ENCODE assay signal across 26 cellular contexts in genomic region chr9:77710276-77710675, GRCh38.
A peak's percentile ranks its signal among the peaks of the same experiment; 100 is the strongest.
DNase-seq lines count a peak whose midpoint lies in the region; TF ChIP-seq lines count a peak whose summit lies in the region.
"Had no signal": no experiment of that assay in that cellular context is flagged by ENCODE, and none has a peak within 500 bp of the region (broad histone marks: within the 10 kb centered on the region; RNA-seq: fewer than 3 reads in every experiment).

No MANE protein-coding gene starts in this region.

- no peak overlapping the region for H3K9ac ChIP-seq in smooth muscle cell (ENCODE audit: low read depth)

- peaks cover 7% of the 10 kb centered on the region for H3K9me3 Mint-ChIP-seq in MCF 10A (ENCODE audit: unreplicated experiment)
- H3K9me3 Mint-ChIP-seq in dendritic cell treated with granulocyte-macrophage colony-stimulating factor and Interleukin-4, amounts not matched to agents 40 ng/mL and 50 ng/mL, for 4 days: peaks cover 9% of the 10 kb centered on the region

- H3K27ac ChIP-seq in breast epithelium (no peak overlapping the region), smooth muscle cell (ENCODE audit: low read depth) (peak overlapping the region; percentile 40)
- H3K27ac ChIP-seq: A549, epithelial cell of prostate, right lobe of liver, RWPE1, thoracic aorta, vagina had no signal

- 46% methylated on average over 2 of the region's 2 CpGs for WGBS in smooth muscle cell (ENCODE audit: low lambda C conversion rate)

- in situ Hi-C loops in ACHN (cut with HindIII; ENCODE audit: low pct_ligation_motif_present, low pct_unique_long_range_greater_than_20kb, low sequenced_read_pairs): no loop called here

- H3F3A ChIP-seq in smooth muscle cell (ENCODE audit: low read depth): peaks cover 27% of the 10 kb centered on the region

- intact Hi-C loops in MCF 10A (cut with micrococcal nuclease) (no loop called here), breast epithelium (cut with DNase I; ENCODE audit: low total_unique reads) (no loop called here)
- intact Hi-C loops in dendritic cell treated with granulocyte-macrophage colony-stimulating factor and Interleukin-4, amounts not matched to agents 40 ng/mL and 50 ng/mL, for 4 days (cut with micrococcal nuclease): no loop called here

- no peaks in the 10 kb centered on the region for H3K27me3 Mint-ChIP-seq in MCF 10A (ENCODE audit: insufficient read depth, unreplicated experiment)
- no peaks in the 10 kb centered on the region for H3K27me3 Mint-ChIP-seq in dendritic cell treated with granulocyte-macrophage colony-stimulating factor and Interleukin-4, amounts not matched to agents 40 ng/mL and 50 ng/mL, for 4 days
- H3K27me3 Mint-ChIP-seq: activated naive CD8-positive, alpha-beta T cell treated with anti-CD3 and anti-CD28 coated beads for 36 hours had no signal

- peak overlapping the region; percentile 60 for H3K27ac Mint-ChIP-seq in MCF 10A (ENCODE audit: low read depth, unreplicated experiment)
- peak overlapping the region; percentile 79 for H3K27ac Mint-ChIP-seq in dendritic cell treated with granulocyte-macrophage colony-stimulating factor and Interleukin-4, amounts not matched to agents 40 ng/mL and 50 ng/mL, for 4 days
- H3K27ac Mint-ChIP-seq: activated CD4-positive, alpha-beta memory T cell treated with anti-CD3 and anti-CD28 coated beads, Interleukin-2, amount 10 ng/mL, durations not matched to agents 7 days and 5 days; activated naive CD8-positive, alpha-beta T cell treated with anti-CD3 and anti-CD28 coated beads for 36 hours; activated T-helper 2 cell treated with anti-CD3 and anti-CD28 coated beads, Interferon-gamma antibody, Interleukin-2, Interleukin-4, amounts not matched to agents 10 μg/mL and 5 μg/mL and 100 μg/mL, durations not matched to agents 14 hours and 24 hours and 36 hours; nephron had no signal

- H3K4me2 ChIP-seq in smooth muscle cell: no peak overlapping the region
- H3K4me2 ChIP-seq: A549 had no signal

- H2AFZ ChIP-seq in smooth muscle cell (ENCODE audit: low read depth): no peak overlapping the region

- H4K20me1 ChIP-seq in smooth muscle cell (ENCODE audit: low read depth): no peaks in the 10 kb centered on the region

- no peak overlapping the region for H3K4me3 Mint-ChIP-seq in MCF 10A (ENCODE audit: unreplicated experiment)
- no peak overlapping the region for H3K4me3 Mint-ChIP-seq in dendritic cell treated with granulocyte-macrophage colony-stimulating factor and Interleukin-4, amounts not matched to agents 40 ng/mL and 50 ng/mL, for 4 days
- H3K4me3 Mint-ChIP-seq: activated CD4-positive, alpha-beta memory T cell treated with anti-CD3 and anti-CD28 coated beads, Interleukin-2, amount 10 ng/mL, durations not matched to agents 7 days and 5 days; activated naive CD8-positive, alpha-beta T cell treated with anti-CD3 and anti-CD28 coated beads for 36 hours; nephron had no signal

- H3K4me1 ChIP-seq in breast epithelium (no peaks in the 10 kb centered on the region), smooth muscle cell (ENCODE audit: low read depth) (peaks cover 14% of the 10 kb centered on the region)
- H3K4me1 ChIP-seq: HAP-1, right lobe of liver had no signal

- H3K27me3 ChIP-seq in breast epithelium: no peaks in the 10 kb centered on the region
- no peaks in the 10 kb centered on the region for H3K27me3 ChIP-seq in smooth muscle cell (ENCODE audit: low read depth)
- H3K27me3 ChIP-seq: right lobe of liver, vagina had no signal

- DNase-seq in MCF 10A (ENCODE audit: unreplicated experiment): peak; percentile 27
- DNase-seq in breast epithelium (ENCODE audit: low spot score in 2 of 2): no peak
- peak; percentile 68 for DNase-seq in RPMI7951 (ENCODE audit: low read depth)
- no peak for DNase-seq in smooth muscle cell (lab: John Stamatoyannopoulos, UW; ENCODE audit: unreplicated experiment)
- no peak for DNase-seq in DMS53 treated with DMSO at 0.1 percent for 48 hours (lab: John Stamatoyannopoulos, UW; ENCODE audit: unreplicated experiment)
- DNase-seq in inferior parietal cortex (ENCODE audit: extremely low spot score): no peak
- no peak for DNase-seq in ACHN
- DNase-seq: activated CD4-positive, alpha-beta memory T cell treated with anti-CD3 and anti-CD28 coated beads, Interleukin-2, amount 10 ng/mL, durations not matched to agents 7 days and 5 days; activated naive CD8-positive, alpha-beta T cell treated with anti-CD3 and anti-CD28 coated beads for 36 hours; C1 segment of cervical spinal cord; Calu3; NCI-H2171; NCI-H524 treated with DMSO at 0.1 percent for 48 hours; right lobe of liver; stimulated activated CD4-positive, alpha-beta T cell treated with anti-CD3 and anti-CD28 coated beads, Interleukin-4, amount 100 ng/mL, for 4 hours; stimulated activated naive CD8-positive, alpha-beta T cell treated with anti-CD3 and anti-CD28 coated beads, Interleukin-15, Interleukin-2, amounts not matched to agents 100 U/mL and 50 U/mL, for 24 hours; T1000 had no signal

- peaks cover 13% of the 10 kb centered on the region for H3K36me3 Mint-ChIP-seq in MCF 10A (ENCODE audit: insufficient read depth, unreplicated experiment)
- peaks cover 16% of the 10 kb centered on the region for H3K36me3 Mint-ChIP-seq in dendritic cell treated with granulocyte-macrophage colony-stimulating factor and Interleukin-4, amounts not matched to agents 40 ng/mL and 50 ng/mL, for 4 days (ENCODE audit: low read depth)

- POLR2A ChIA-PET in MCF 10A (lab: Yijun Ruan, JAX): interaction anchor here (0.7 kb wide), 1 partner anchor 96 kb away, joined by 3 read pairs; no protein-coding TSS in a partner anchor

- H3K4me1 Mint-ChIP-seq in MCF 10A (ENCODE audit: insufficient read depth, unreplicated experiment): peaks cover 41% of the 10 kb centered on the region
- peaks cover 64% of the 10 kb centered on the region for H3K4me1 Mint-ChIP-seq in dendritic cell treated with granulocyte-macrophage colony-stimulating factor and Interleukin-4, amounts not matched to agents 40 ng/mL and 50 ng/mL, for 4 days (ENCODE audit: low read depth)

- no peak overlapping the region for H3K4me3 ChIP-seq in breast epithelium
- no peak overlapping the region for H3K4me3 ChIP-seq in smooth muscle cell
- H3K4me3 ChIP-seq: A549, HAP-1, right lobe of liver, thoracic aorta, vagina had no signal

- no peak for TF ChIP-seq CTCF in MCF 10A (IDR thresholded peaks at IDR 0.05; ENCODE audit: unreplicated experiment)
- TF ChIP-seq CTCF in breast epithelium (IDR thresholded peaks at IDR 0.05): no peak
- TF ChIP-seq CTCF in smooth muscle cell (IDR thresholded peaks at IDR 0.05; ENCODE audit: borderline replicate concordance, insufficient read depth, poor library complexity, severe bottlenecking): no peak

- no TSS peak for BruUV-seq in MCF 10A (replicated peaks; lab: Mats Ljungman, UMichigan)

- CTCF ChIA-PET in MCF 10A (lab: Yijun Ruan, JAX): no interaction called here

- no peaks in the 10 kb centered on the region for H3K79me2 ChIP-seq in smooth muscle cell (ENCODE audit: low read depth)

- TF ChIP-seq POLR2A in breast epithelium (IDR thresholded peaks at IDR 0.05): no peak

- H3K36me3 ChIP-seq in breast epithelium (no peaks in the 10 kb centered on the region), smooth muscle cell (ENCODE audit: low read depth) (no peaks in the 10 kb centered on the region)
- H3K36me3 ChIP-seq: HAP-1, right lobe of liver, thoracic aorta, vagina had no signal

- no peaks in the 10 kb centered on the region for H3K9me3 ChIP-seq in breast epithelium
- H3K9me3 ChIP-seq in smooth muscle cell (replicated peaks; ENCODE audit: low read depth): peaks cover 6% of the 10 kb centered on the region
- H3K9me3 ChIP-seq: HAP-1, right lobe of liver, thoracic aorta, vagina had no signal

Comparison
In these comparisons a context has a peak if more than half of its experiments do, and no peak if none do; other contexts are left out.
1. DNase-seq: peak in MCF 10A (single experiment) and RPMI7951 (single experiment); none in breast epithelium (0 of 2), smooth muscle cell (single experiment), DMS53 treated with DMSO at 0.1 percent for 48 hours (single experiment), inferior parietal cortex (single experiment) and ACHN (single experiment).